25 cellular contexts compared by ENCODE assay signal in genomic region chr4:24671824-24672223, GRCh38.
"Had no signal": no experiment of that assay in that cellular context is flagged by ENCODE, and none has a peak within 500 bp of the region (broad histone marks: within the 10 kb centered on the region; RNA-seq: fewer than 3 reads in every experiment).

No MANE protein-coding gene starts in this region.

- H3K4me3 Mint-ChIP-seq: activated B cell treated with CpG ODN at 0.5 μM for 24 hours; activated CD4-positive, alpha-beta T cell treated with anti-CD3 and anti-CD28 coated beads, Interleukin-2, amount 10 ng/mL, durations not matched to agents 24 days and 14 days; activated naive CD8-positive, alpha-beta T cell treated with anti-CD3 and anti-CD28 coated beads, Interleukin-2, amount 50 U/mL, for 24 hours; activated T-cell treated with anti-CD3 and anti-CD28 coated beads, Interleukin-2, amount 50 U/mL, for 4 hours; T-helper 17 cell had no signal

- H3K4me1 Mint-ChIP-seq: activated B cell treated with CpG ODN at 0.5 μM for 24 hours; activated CD4-positive, alpha-beta T cell treated with anti-CD3 and anti-CD28 coated beads, Interleukin-2, amount 10 ng/mL, durations not matched to agents 24 days and 14 days; activated naive CD8-positive, alpha-beta T cell treated with anti-CD3 and anti-CD28 coated beads, Interleukin-2, amount 50 U/mL, for 24 hours; T-helper 17 cell had no signal

- ATAC-seq: activated naive CD4-positive, alpha-beta T cell treated with anti-CD3 and anti-CD28 coated beads, Interleukin-2, amount 50 U/mL, for 72 hours; activated naive CD8-positive, alpha-beta T cell treated with anti-CD3 and anti-CD28 coated beads, Interleukin-2, amount 50 U/mL, for 24 hours; activated T-cell treated with anti-CD3 and anti-CD28 coated beads, Interleukin-2, amount 50 U/mL, for 4 hours; body of pancreas; T-helper 17 cell had no signal

- H3K27me3 ChIP-seq: ascending aorta, body of pancreas had no signal

- H3K27me3 Mint-ChIP-seq: activated naive CD8-positive, alpha-beta T cell treated with anti-CD3 and anti-CD28 coated beads, Interleukin-2, amount 50 U/mL, for 24 hours had no signal

- H3K27ac Mint-ChIP-seq: activated B cell treated with CpG ODN at 0.5 μM for 24 hours; activated CD4-positive, alpha-beta T cell treated with anti-CD3 and anti-CD28 coated beads, Interleukin-2, amount 10 ng/mL, durations not matched to agents 24 days and 14 days; activated naive CD4-positive, alpha-beta T cell treated with anti-CD3 and anti-CD28 coated beads, Interleukin-2, amount 50 U/mL, for 72 hours; activated naive CD8-positive, alpha-beta T cell treated with anti-CD3 and anti-CD28 coated beads, Interleukin-2, amount 50 U/mL, for 24 hours; T-helper 17 cell had no signal

- H3K4me3 ChIP-seq: ascending aorta, body of pancreas had no signal

- DNase-seq: activated B cell treated with CpG ODN at 0.5 μM for 24 hours; activated CD4-positive, alpha-beta T cell treated with anti-CD3 and anti-CD28 coated beads for 1 hour; activated CD4-positive, alpha-beta T cell treated with anti-CD3 and anti-CD28 coated beads, Interleukin-2, amount 10 ng/mL, durations not matched to agents 24 days and 14 days; activated CD4-positive, alpha-beta T cell treated with anti-CD3 and anti-CD28 coated beads, Interleukin-2, amount 50 U/mL, for 48 hours; activated CD8-positive, alpha-beta memory T cell treated with anti-CD3 and anti-CD28 coated beads for 24 hours; activated effector memory CD4-positive, alpha-beta T cell treated with anti-CD3 and anti-CD28 coated beads, Interleukin-2, amount 50 U/mL, for 16 hours; activated naive CD4-positive, alpha-beta T cell treated with Interleukin-2 at 50 U/mL for 16 hours; activated naive CD8-positive, alpha-beta T cell treated with anti-CD3 and anti-CD28 coated beads, Interleukin-2, amount 50 U/mL, for 24 hours; activated T-cell treated with anti-CD3 and anti-CD28 coated beads, Interleukin-2, amount 50 U/mL, for 4 hours; amniotic stem cell; body of pancreas; central memory CD4-positive, alpha-beta T cell; KG1; NCI-H1048; NCI-H1694; NCI-H2029; NCI-H2107; NCI-H2171 treated with DMSO at 0.1 percent for 48 hours; NCI-H226; NCI-H69; SIG-M5; T-helper 17 cell; T-helper 9 cell had no signal

- H3K9me3 Mint-ChIP-seq: activated CD4-positive, alpha-beta T cell treated with anti-CD3 and anti-CD28 coated beads, Interleukin-2, amount 10 ng/mL, durations not matched to agents 24 days and 14 days had no signal

- H3K36me3 Mint-ChIP-seq: activated naive CD4-positive, alpha-beta T cell treated with anti-CD3 and anti-CD28 coated beads, Interleukin-2, amount 50 U/mL, for 72 hours had no signal

- H3K36me3 ChIP-seq: ascending aorta had no signal

- H3K4me1 ChIP-seq: ascending aorta, body of pancreas had no signal

- H3K9me3 ChIP-seq: ascending aorta had no signal

- H3K27ac ChIP-seq: ascending aorta, body of pancreas had no signal
